Comparison of ENCODE assay signal across 24 cellular contexts in the genomic region with DNA sequence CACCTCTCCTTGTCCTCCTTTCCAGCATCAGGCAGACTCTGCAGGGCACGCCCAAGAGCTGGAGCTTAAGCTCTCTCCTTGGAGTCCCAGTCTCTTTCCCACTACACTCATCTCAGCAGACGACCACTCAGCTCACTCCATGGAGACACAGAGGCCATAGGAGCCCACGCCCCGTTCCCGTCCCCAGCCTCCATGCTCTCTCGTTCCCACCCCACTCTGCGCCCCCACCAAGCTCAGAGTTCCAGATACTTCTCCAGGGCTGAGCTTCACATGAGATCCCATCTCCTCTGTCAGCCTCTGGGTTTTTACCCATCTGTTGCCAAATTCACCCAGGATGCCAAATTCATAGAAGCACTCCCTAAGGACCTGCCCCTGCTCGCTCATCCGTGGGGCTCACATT.
DNase-seq lines count a peak whose midpoint lies in the region; ATAC-seq and TF ChIP-seq lines count a peak whose summit lies in the region.
"Had no signal": no experiment of that assay in that cellular context is flagged by ENCODE, and none has a peak within 500 bp of the region (broad histone marks: within the 10 kb centered on the region; RNA-seq: fewer than 3 reads in every experiment).

No MANE protein-coding gene starts in this region.

- peaks cover 0 to 3% of the 10 kb centered on the region in 2 donors for H3K4me1 ChIP-seq in lung (ENCODE audit: control insufficient read depth in 2 of 2, insufficient read depth in 2 of 2, low read length in 2 of 2)
- H3K4me1 ChIP-seq: breast epithelium had no signal

- H3K4me1 Mint-ChIP-seq in activated naive CD8-positive, alpha-beta T cell treated with anti-CD3 and anti-CD28 coated beads, Interleukin-2, amount 10 ng/mL, durations not matched to agents 7 days and 5 days, result peaks cover 50% of the 10 kb centered on the region
- H3K4me1 Mint-ChIP-seq in activated naive CD8-positive, alpha-beta T cell treated with anti-CD3 and anti-CD28 coated beads for 36 hours, result peaks cover 45% of the 10 kb centered on the region
- peaks cover 22% of the 10 kb centered on the region for H3K4me1 Mint-ChIP-seq in activated T-helper 17 cell treated with anti-CD3 and anti-CD28 coated beads, Interleukin-2, amount 50 U/mL, for 72 hours

- TF ChIP-seq POLR2A in erythroblast (IDR thresholded peaks at IDR 0.05; ENCODE audit: low read length), result no peak

- H3K27ac ChIP-seq in lung (ENCODE audit: low read depth in 1 of 2, low read length in 1 of 2), result no peak overlapping the region
- H3K27ac ChIP-seq: breast epithelium, HL-60, psoas muscle, WERI-Rb-1 had no signal

- H3K9me3 ChIP-seq in lung (ENCODE audit: control insufficient read depth in 2 of 2, insufficient read depth in 1 of 2, low read length in 1 of 2), result no peaks in the 10 kb centered on the region
- H3K9me3 ChIP-seq: breast epithelium, psoas muscle had no signal

- no peaks in the 10 kb centered on the region for H3K36me3 ChIP-seq in lung (ENCODE audit: control insufficient read depth in 2 of 2, insufficient read depth in 2 of 2, low read length in 2 of 2)
- H3K36me3 ChIP-seq: breast epithelium, WERI-Rb-1 had no signal

- no peak for DNase-seq in activated naive CD8-positive, alpha-beta T cell treated with anti-CD3 and anti-CD28 coated beads, Interleukin-2, amount 10 ng/mL, durations not matched to agents 7 days and 5 days
- DNase-seq in activated naive CD8-positive, alpha-beta T cell treated with anti-CD3 and anti-CD28 coated beads for 36 hours, result no peak
- peak; percentile 6 for DNase-seq in lung (ENCODE audit: low spot score)
- DNase-seq in ureter (ENCODE audit: low spot score), result peak; percentile 28
- no peak for DNase-seq in AG08395 (ENCODE audit: low spot score)
- DNase-seq in erythroblast (lab: John Stamatoyannopoulos, UW), result no peak
- DNase-seq: activated CD4-positive, alpha-beta T cell treated with anti-CD3 and anti-CD28 coated beads for 48 hours; activated naive CD4-positive, alpha-beta T cell treated with anti-CD3 and anti-CD28 coated beads for 36 hours; effector memory CD8-positive, alpha-beta T cell; midbrain; naive B cell; NCI-H1417; NCI-H2029 treated with DMSO at 0.1 percent for 48 hours; NCI-H2227 treated with DMSO at 0.1 percent for 48 hours; NCI-H526; nucleus accumbens; OCI-M1; psoas muscle; stimulated activated naive CD4-positive, alpha-beta T cell; WERI-Rb-1 had no signal

- H3K27ac Mint-ChIP-seq in activated naive CD8-positive, alpha-beta T cell treated with anti-CD3 and anti-CD28 coated beads, Interleukin-2, amount 10 ng/mL, durations not matched to agents 7 days and 5 days, result peak overlapping the region; percentile 54
- H3K27ac Mint-ChIP-seq in activated naive CD8-positive, alpha-beta T cell treated with anti-CD3 and anti-CD28 coated beads for 36 hours, result no peak overlapping the region
- peak overlapping the region; percentile 9 for H3K27ac Mint-ChIP-seq in activated T-helper 17 cell treated with anti-CD3 and anti-CD28 coated beads, Interleukin-2, amount 50 U/mL, for 72 hours
- H3K27ac Mint-ChIP-seq: activated naive CD4-positive, alpha-beta T cell treated with anti-CD3 and anti-CD28 coated beads for 36 hours; activated T-helper 1 cell treated with anti-CD3 and anti-CD28 coated beads, Interleukin-12 subunit alpha, Interleukin-12 subunit beta, Interleukin-2, Interleukin-4 antibody, amounts not matched to agents 30 ng/mL and 10 ng/mL and 1 ng/mL, durations not matched to agents 14 hours and 24 hours and 36 hours had no signal

- peaks cover 7% of the 10 kb centered on the region for H3K27me3 Mint-ChIP-seq in activated naive CD8-positive, alpha-beta T cell treated with anti-CD3 and anti-CD28 coated beads, Interleukin-2, amount 10 ng/mL, durations not matched to agents 7 days and 5 days
- peaks cover 21% of the 10 kb centered on the region for H3K27me3 Mint-ChIP-seq in activated naive CD8-positive, alpha-beta T cell treated with anti-CD3 and anti-CD28 coated beads for 36 hours
- H3K27me3 Mint-ChIP-seq in activated T-helper 17 cell treated with anti-CD3 and anti-CD28 coated beads, Interleukin-2, amount 50 U/mL, for 72 hours, result peaks cover 7% of the 10 kb centered on the region

- ATAC-seq in activated naive CD8-positive, alpha-beta T cell treated with anti-CD3 and anti-CD28 coated beads, Interleukin-2, amount 10 ng/mL, durations not matched to agents 7 days and 5 days (ENCODE audit: low read depth), result no peak
- no peak for ATAC-seq in activated T-helper 17 cell treated with anti-CD3 and anti-CD28 coated beads, Interleukin-2, amount 50 U/mL, for 72 hours (replicated peaks)
- no peak for ATAC-seq in lung (ENCODE audit: insufficient read depth, low FRiP score)
- ATAC-seq: effector memory CD8-positive, alpha-beta T cell; psoas muscle had no signal

- H3K4me3 ChIP-seq in lung, result no peak overlapping the region
- H3K4me3 ChIP-seq: breast epithelium, psoas muscle had no signal

- POLR2A ChIA-PET in activated naive CD8-positive, alpha-beta T cell treated with anti-CD3 and anti-CD28 coated beads, Interleukin-2, amount 10 ng/mL, durations not matched to agents 7 days and 5 days (lab: Charles Lee), result no interaction called here

- no peaks in the 10 kb centered on the region for H3K27me3 ChIP-seq in lung (ENCODE audit: control insufficient read depth, insufficient read depth)

- 87 to 94% methylated on average over 9 of the region's 9 CpGs for WGBS in lung, 2 donors

- H3K9me3 Mint-ChIP-seq in activated naive CD8-positive, alpha-beta T cell treated with anti-CD3 and anti-CD28 coated beads, Interleukin-2, amount 10 ng/mL, durations not matched to agents 7 days and 5 days, result peaks cover 1% of the 10 kb centered on the region
- no peaks in the 10 kb centered on the region for H3K9me3 Mint-ChIP-seq in activated naive CD8-positive, alpha-beta T cell treated with anti-CD3 and anti-CD28 coated beads for 36 hours
- no peaks in the 10 kb centered on the region for H3K9me3 Mint-ChIP-seq in activated T-helper 17 cell treated with anti-CD3 and anti-CD28 coated beads, Interleukin-2, amount 50 U/mL, for 72 hours
- H3K9me3 Mint-ChIP-seq: activated naive CD4-positive, alpha-beta T cell treated with anti-CD3 and anti-CD28 coated beads for 36 hours; activated T-helper 1 cell treated with anti-CD3 and anti-CD28 coated beads, Interleukin-12 subunit alpha, Interleukin-12 subunit beta, Interleukin-2, Interleukin-4 antibody, amounts not matched to agents 30 ng/mL and 10 ng/mL and 1 ng/mL, durations not matched to agents 14 hours and 24 hours and 36 hours; effector memory CD8-positive, alpha-beta T cell; naive B cell had no signal

- no peak for TF ChIP-seq CTCF in lung (IDR thresholded peaks at IDR 0.05; ENCODE audit: control extremely low read depth, extremely low read depth)

- H3K4me3 Mint-ChIP-seq in activated naive CD8-positive, alpha-beta T cell treated with anti-CD3 and anti-CD28 coated beads, Interleukin-2, amount 10 ng/mL, durations not matched to agents 7 days and 5 days, result no peak overlapping the region
- H3K4me3 Mint-ChIP-seq in activated naive CD8-positive, alpha-beta T cell treated with anti-CD3 and anti-CD28 coated beads for 36 hours, result no peak overlapping the region
- H3K4me3 Mint-ChIP-seq in activated T-helper 17 cell treated with anti-CD3 and anti-CD28 coated beads, Interleukin-2, amount 50 U/mL, for 72 hours, result no peak overlapping the region
- H3K4me3 Mint-ChIP-seq: activated naive CD4-positive, alpha-beta T cell treated with anti-CD3 and anti-CD28 coated beads for 36 hours; activated T-helper 1 cell treated with anti-CD3 and anti-CD28 coated beads, Interleukin-12 subunit alpha, Interleukin-12 subunit beta, Interleukin-2, Interleukin-4 antibody, amounts not matched to agents 30 ng/mL and 10 ng/mL and 1 ng/mL, durations not matched to agents 14 hours and 24 hours and 36 hours; effector memory CD8-positive, alpha-beta T cell had no signal

- peaks cover 5% of the 10 kb centered on the region for H3K36me3 Mint-ChIP-seq in activated naive CD8-positive, alpha-beta T cell treated with anti-CD3 and anti-CD28 coated beads, Interleukin-2, amount 10 ng/mL, durations not matched to agents 7 days and 5 days
- peaks cover 4% of the 10 kb centered on the region for H3K36me3 Mint-ChIP-seq in activated naive CD8-positive, alpha-beta T cell treated with anti-CD3 and anti-CD28 coated beads for 36 hours
- H3K36me3 Mint-ChIP-seq in activated T-helper 17 cell treated with anti-CD3 and anti-CD28 coated beads, Interleukin-2, amount 50 U/mL, for 72 hours (ENCODE audit: low read depth), result no peaks in the 10 kb centered on the region

Comparison
In these comparisons a context has a peak if more than half of its experiments do, and no peak if none do; other contexts are left out.
1. DNase-seq: peak in lung (single experiment) and ureter (single experiment); none in activated naive CD8-positive, alpha-beta T cell treated with anti-CD3 and anti-CD28 coated beads, Interleukin-2, amount 10 ng/mL, durations not matched to agents 7 days and 5 days (single experiment), activated naive CD8-positive, alpha-beta T cell treated with anti-CD3 and anti-CD28 coated beads for 36 hours (single experiment), AG08395 (single experiment) and erythroblast (0 of 2).